Comparison of ENCODE assay signal across 3 cellular contexts in genomic region chr1:26177182-26177684, GRCh38.
TF ChIP-seq lines count a peak whose summit lies in the region.

Gene CNKSR1, plus strand, starts transcription at chr1:26177491. Its CDS starts 57 bp downstream, at chr1:26177548.

TF ChIP-seq in Ishikawa, 13 proteins besides CTCF, POLR2A, EP300 and RAD21:
- TF ChIP-seq CEBPB (IDR thresholded peaks at IDR 0.05) (no peak), MAX (IDR thresholded peaks at IDR 0.05) (peak; percentile 78), USF1 (IDR thresholded peaks at IDR 0.05) (peak; percentile 12), ZBTB7A (IDR thresholded peaks at IDR 0.05; ENCODE audit: low read depth) (peak; percentile 74; the same call in 1 of the 2 replicates), TAF1 (IDR thresholded peaks at IDR 0.05; ENCODE audit: low read depth) (peak; percentile 68; the same call in 1 of the 2 replicates), YY1 (IDR thresholded peaks at IDR 0.05; ENCODE audit: low read depth) (peak; percentile 73), TEAD4 (IDR thresholded peaks at IDR 0.05) (peak; percentile 80), FOXM1 (IDR thresholded peaks at IDR 0.05; ENCODE audit: borderline replicate concordance, low read depth) (no peak), CREB1 (IDR thresholded peaks at IDR 0.05; ENCODE audit: low read depth) (no peak), EGR1 (IDR thresholded peaks at IDR 0.05) (no peak), NFIC (IDR thresholded peaks at IDR 0.05) (no peak)

TF ChIP-seq in K562, 482 proteins besides CTCF, POLR2A, EP300 and RAD21:
- TF ChIP-seq TFAP4 (CRISPR knock-in tag; IDR thresholded peaks at IDR 0.05; ENCODE audit: borderline replicate concordance) (0 out of 2 replicates have a peak, but pooled peaks have one; percentile 7), BCL6 (CRISPR knock-in tag; IDR thresholded peaks at IDR 0.05) (no peak), AFF1 (IDR thresholded peaks at IDR 0.05; ENCODE audit: low read depth in 1 of 2, partially characterized antibody in 2 of 2) (no peak), BRCA1 (IDR thresholded peaks at IDR 0.05) (no peak), BRCA1 (CRISPR knock-in tag; IDR thresholded peaks at IDR 0.05) (0 out of 2 replicates have a peak, but pooled peaks have one; percentile 42), HDAC8 (tag; IDR thresholded peaks at IDR 0.05) (no peak), ZC3H4 (CRISPR knock-in tag; IDR thresholded peaks at IDR 0.05; ENCODE audit: borderline replicate concordance) (0 out of 2 replicates have a peak, but pooled peaks have one; percentile 21), IRF9 (tag; IDR thresholded peaks at IDR 0.05) (no peak)
TF ChIP-seq in K562: peak in this region for 3.

TF ChIP-seq in SK-N-SH treated with all-trans-retinoic acid at 6 μM for 48 hours, 23 proteins besides CTCF, POLR2A, EP300 and RAD21:
- TF ChIP-seq ARNTL (CRISPR knock-in tag; IDR thresholded peaks at IDR 0.05; ENCODE audit: borderline replicate concordance, low read depth) (no peak), ZNF70 (CRISPR knock-in tag; IDR thresholded peaks at IDR 0.05) (no peak), TCF4 (CRISPR knock-in tag; IDR thresholded peaks at IDR 0.05; ENCODE audit: borderline replicate concordance) (no peak), CSDC2 (CRISPR knock-in tag; IDR thresholded peaks at IDR 0.05) (no peak), ISL1 (CRISPR knock-in tag; IDR thresholded peaks at IDR 0.05) (no peak), OSR1 (CRISPR knock-in tag; IDR thresholded peaks at IDR 0.05) (no peak), BACH2 (CRISPR knock-in tag; IDR thresholded peaks at IDR 0.05; ENCODE audit: borderline replicate concordance) (no peak), PPARA (CRISPR knock-in tag; IDR thresholded peaks at IDR 0.05; ENCODE audit: borderline replicate concordance) (no peak)
TF ChIP-seq in SK-N-SH treated with all-trans-retinoic acid at 6 μM for 48 hours: peak in this region for 0.
